8 cellular contexts compared by ENCODE assay signal in genomic region chr3:120449701-120450216, GRCh38. TPM values are rescaled to one million over a fixed set of nuclear protein-coding genes. Genes with fewer than 3 reads are reported as not detected.
A peak's percentile ranks its signal among the peaks of the same experiment; 100 is the strongest.
DNase-seq lines count a peak whose midpoint lies in the region; ATAC-seq, FAIRE-seq and TF ChIP-seq lines count a peak whose summit lies in the region.

No MANE protein-coding gene starts in this region.

- no peaks in the 10 kb centered on the region for H3K36me3 ChIP-seq in pancreas

- H3K4me3 ChIP-seq in fibroblast of the aortic adventitia (ENCODE audit: low read depth, low read length) (peak overlapping the region; percentile 85), pancreas (peak overlapping the region; percentile 60 to 67 (median 63))

- TF ChIP-seq CTCF in fibroblast of the aortic adventitia (IDR thresholded peaks at IDR 0.05; ENCODE audit: insufficient read depth, low read length) (no peak), pancreas (IDR thresholded peaks at IDR 0.05) (no peak)

- no peaks in the 10 kb centered on the region for H3K9me3 ChIP-seq in pancreas

- 7 to 11% methylated on average over 10 of the region's 10 CpGs for WGBS in pancreas, 2 donors

- FAIRE-seq in pancreas (lab: Jason Lieb, UNC), result peak; percentile 43

- H3K27me3 ChIP-seq in pancreas, result peaks cover 0 to 5% (median 0%) of the 10 kb centered on the region in 4 donors

- peak; percentile 21 for ATAC-seq in SK-N-SH treated with all-trans-retinoic acid at 6 μM for 48 hours
- ATAC-seq in pancreas, result peak; percentile 24 to 39 (median 31)
- no peak for ATAC-seq in HG03442 (IDR thresholded peaks at IDR 0.05; ENCODE audit: unreplicated experiment)
- no peak for ATAC-seq in GM18907 (IDR thresholded peaks at IDR 0.05; ENCODE audit: unreplicated experiment)

- peaks cover 0 to 16% (median 5%) of the 10 kb centered on the region in 3 donors for H3K4me1 ChIP-seq in pancreas

- intact Hi-C loops in pancreas (cut with DNase I), result no loop called here

- peak; percentile 92 for DNase-seq in EH (ENCODE audit: low read depth)
- peak; percentile 89 for DNase-seq in fibroblast of the aortic adventitia (ENCODE audit: low read depth)
- DNase-seq in pancreas, result no peak
- no peak for DNase-seq in NCI-H2196 (lab: John Stamatoyannopoulos, UW; ENCODE audit: unreplicated experiment)
- no peak for DNase-seq in C1 segment of cervical spinal cord (lab: John Stamatoyannopoulos, UW)

- peak overlapping the region in 3 of 4 donors; percentile 67 to 81 (median 73) for H3K27ac ChIP-seq in pancreas

TF ChIP-seq in SK-N-SH treated with all-trans-retinoic acid at 6 μM for 48 hours, 23 proteins besides CTCF, POLR2A, EP300 and RAD21:
- TF ChIP-seq POU6F1 (CRISPR knock-in tag; IDR thresholded peaks at IDR 0.05; ENCODE audit: borderline replicate concordance, low read depth) (no peak), ZFP30 (CRISPR knock-in tag; IDR thresholded peaks at IDR 0.05) (peak; percentile 47; the same call in 1 of the 2 replicates)

RNA-seq across cellular contexts. Expression of gene FSTL1, which starts 1.0 kb away (rescaled TPM):
- 765 and 870 TPM in 2 replicates for total RNA-seq in fibroblast of the aortic adventitia (ENCODE audit: low replicate concordance)
- total RNA-seq in pancreas, result 100 to 1,000 TPM in 1 of 6 donors, 10 to 100 TPM in 5; 11.1 to 131 (median 44.3) TPM
- 1 to 10 TPM; 7.3 to 7.9 TPM for polyA plus RNA-seq in pancreas

Comparison
In these comparisons a context has a peak if more than half of its experiments do, and no peak if none do; other contexts are left out.
1. DNase-seq: peak in EH (single experiment) and fibroblast of the aortic adventitia (single experiment); none in pancreas (0 of 6), NCI-H2196 (single experiment) and C1 segment of cervical spinal cord (0 of 14).
2. ATAC-seq: peak in SK-N-SH treated with all-trans-retinoic acid at 6 μM for 48 hours (single experiment) and pancreas (4 of 4); none in HG03442 (single experiment) and GM18907 (single experiment).